In the genomic region with DNA sequence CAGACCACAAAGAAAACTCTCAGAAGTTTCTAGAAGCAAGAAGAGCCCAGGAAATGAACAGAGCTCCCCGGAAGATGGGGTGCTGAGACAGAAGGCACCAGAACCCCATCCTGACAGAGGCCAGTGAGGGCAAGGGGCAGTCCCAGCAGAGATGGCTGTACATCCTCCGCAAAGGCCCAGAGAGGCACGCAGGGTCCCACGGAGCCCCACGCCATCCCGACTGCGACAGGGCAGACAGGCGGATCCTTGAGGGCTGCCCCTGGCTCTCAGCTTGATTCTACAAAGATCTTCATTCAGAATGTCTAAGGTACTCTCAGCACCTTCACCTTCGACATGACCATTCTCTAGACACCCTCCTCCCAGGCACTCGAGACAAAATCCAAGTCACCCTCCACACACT, we compare ENCODE assay signal across 31 cellular contexts.
"Had no signal": no experiment of that assay in that cellular context is flagged by ENCODE, and none has a peak within 500 bp of the region (broad histone marks: within the 10 kb centered on the region; RNA-seq: fewer than 3 reads in every experiment).

No MANE protein-coding gene starts in this region.

- ATAC-seq: foreskin keratinocyte; gastroesophageal sphincter; heart right ventricle; left colon; left ventricle myocardium superior; mucosa of descending colon; naive thymus-derived CD4-positive, alpha-beta T cell; sciatic nerve; stimulated activated naive CD8-positive, alpha-beta T cell treated with anti-CD3 and anti-CD28 coated beads, Interleukin-15, amount 100 ng/mL, for 72 hours; upper lobe of right lung had no signal

- H3K9ac ChIP-seq: parathyroid adenoma had no signal

- DNase-seq: cerebellar nuclear complex; effector CD4-positive, alpha-beta T cell; foreskin keratinocyte; glutamatergic neuron; heart right ventricle; hippocampal formation; kidney glomerular epithelial cell; left colon; left ventricle myocardium superior; mucosa of descending colon; naive thymus-derived CD4-positive, alpha-beta T cell; stimulated activated CD4-positive, alpha-beta T cell treated with anti-CD3 and anti-CD28 coated beads, Interleukin-12 subunit alpha, Interleukin-12 subunit beta, amount 100 ng/mL, for 4 hours; stimulated activated CD4-positive, alpha-beta T cell treated with anti-CD3 and anti-CD28 coated beads, Interleukin-1b, Interleukin-23, amount 100 ng/mL, for 48 hours; stimulated activated CD4-positive, alpha-beta T cell treated with anti-CD3 and anti-CD28 coated beads, Interleukin-4, amount 100 ng/mL, for 1 hour; stimulated activated CD8-positive, alpha-beta memory T cell treated with anti-CD3 and anti-CD28 coated beads, Interleukin-4, amount 100 ng/mL, for 48 hours; stimulated activated naive CD4-positive, alpha-beta T cell; stimulated activated naive CD8-positive, alpha-beta T cell treated with anti-CD3 and anti-CD28 coated beads, Interleukin-15, amount 100 ng/mL, for 72 hours; transverse colon; upper lobe of right lung; uterus had no signal

- H3K27ac ChIP-seq: esophagus muscularis mucosa, foreskin keratinocyte, gastroesophageal sphincter, heart right ventricle, parathyroid adenoma, suprapubic skin, transverse colon, upper lobe of right lung had no signal

- H3K36me3 Mint-ChIP-seq: memory B cell had no signal

- H3K4me3 ChIP-seq: dorsolateral prefrontal cortex, esophagus muscularis mucosa, gastroesophageal sphincter, heart right ventricle, lung, mucosa of descending colon, smooth muscle cell, suprapubic skin, transverse colon, upper lobe of right lung, uterus had no signal

- H2AFZ ChIP-seq: parathyroid adenoma had no signal

- H3K4me3 Mint-ChIP-seq: memory B cell; neural crest cell; stimulated activated naive CD8-positive, alpha-beta T cell treated with anti-CD3 and anti-CD28 coated beads, Interleukin-15, amount 100 ng/mL, for 72 hours had no signal

- H3K4me2 ChIP-seq: smooth muscle cell had no signal

- H3K9me3 Mint-ChIP-seq: memory B cell; neural crest cell; stimulated activated naive CD8-positive, alpha-beta T cell treated with anti-CD3 and anti-CD28 coated beads, Interleukin-15, amount 100 ng/mL, for 72 hours had no signal

- H3K4me1 ChIP-seq: foreskin keratinocyte, parathyroid adenoma had no signal

- H3K4me1 Mint-ChIP-seq: memory B cell had no signal

- H3K27me3 ChIP-seq: dorsolateral prefrontal cortex, esophagus muscularis mucosa, foreskin keratinocyte, gastroesophageal sphincter, heart right ventricle, suprapubic skin, transverse colon, upper lobe of right lung, uterus had no signal

- H3K36me3 ChIP-seq: transverse colon, uterus had no signal

- H3K27me3 Mint-ChIP-seq: progenitor cell of endocrine pancreas; stimulated activated naive CD8-positive, alpha-beta T cell treated with anti-CD3 and anti-CD28 coated beads, Interleukin-15, amount 100 ng/mL, for 72 hours had no signal

- H3K9me3 ChIP-seq: esophagus muscularis mucosa, gastroesophageal sphincter, suprapubic skin, transverse colon, upper lobe of right lung, uterus had no signal
